In the genomic region with DNA sequence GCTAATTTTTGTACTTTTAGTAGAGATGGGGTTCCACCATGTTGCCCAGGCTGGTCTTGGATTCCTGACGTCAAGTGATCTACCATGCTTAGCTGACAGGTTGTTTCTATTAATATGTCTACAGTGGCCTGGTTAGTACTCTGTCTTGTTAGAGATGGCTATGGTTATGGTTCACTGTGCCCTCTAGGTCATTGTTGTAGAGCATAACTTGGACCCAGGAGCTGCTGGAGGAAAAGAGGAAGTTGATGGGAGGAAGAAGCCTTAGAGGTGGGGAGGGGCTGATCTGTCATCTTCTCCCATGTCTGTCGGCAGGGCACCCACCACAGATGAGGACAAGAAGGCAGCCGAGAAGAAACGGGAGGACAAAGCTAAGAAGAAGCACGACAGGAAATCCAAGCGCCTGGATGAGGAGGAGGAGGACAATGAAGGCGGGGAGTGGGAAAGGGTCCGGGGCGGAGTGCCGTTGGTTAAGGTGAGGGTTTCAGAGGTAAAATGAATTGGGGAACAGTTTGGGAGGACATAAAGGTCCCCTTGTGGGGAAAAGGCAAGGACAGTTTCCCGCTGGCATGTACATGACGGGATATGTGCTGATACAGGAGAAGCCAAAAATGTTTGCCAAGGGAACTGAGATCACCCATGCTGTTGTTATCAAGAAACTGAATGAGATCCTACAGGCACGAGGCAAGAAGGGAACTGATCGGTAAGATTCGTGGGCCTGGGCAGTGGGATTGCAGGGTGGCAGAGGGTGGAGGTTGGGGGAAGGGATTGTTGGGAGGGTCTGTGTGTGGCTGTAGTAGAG, we compare ENCODE assay signal across 2 cellular contexts. TPM values are rescaled to one million over a fixed set of nuclear protein-coding genes. Genes with fewer than 3 reads are reported as not detected.
"Had no signal": no experiment of that assay in that cellular context is flagged by ENCODE, and none has a peak within 500 bp of the region (broad histone marks: within the 10 kb centered on the region; RNA-seq: fewer than 3 reads in every experiment).

No MANE protein-coding gene starts in this region.

RNA-seq across cellular contexts. Expression of a gene that starts 28.5 kb away (rescaled TPM):
- total RNA-seq: GM23248, H7 had no signal
- polyA plus RNA-seq: GM23248 had no signal
